Comparison of ENCODE assay signal across 8 cellular contexts in genomic region chr16:48622456-48623303, GRCh38. TPM values are rescaled to one million over a fixed set of nuclear protein-coding genes. Genes with fewer than 3 reads are reported as not detected.
DNase-seq lines count a peak whose midpoint lies in the region; ATAC-seq, FAIRE-seq and TF ChIP-seq lines count a peak whose summit lies in the region.

No MANE protein-coding gene starts in this region.

- H2AFZ ChIP-seq in Loucy (ENCODE audit: low read length), result peak overlapping the region; percentile 92

- FAIRE-seq in GM12891 (lab: Jason Lieb, UNC), result no peak

- 23% methylated on average over 25 of the region's 25 CpGs for WGBS in prostate gland

- H3F3A ChIP-seq in Loucy (ENCODE audit: low read depth), result no peaks in the 10 kb centered on the region

- H3K4me1 ChIP-seq in Loucy (ENCODE audit: insufficient read depth, low read length, poor library complexity, severe bottlenecking), result peaks cover 15% of the 10 kb centered on the region
- no peaks in the 10 kb centered on the region for H3K4me1 ChIP-seq in prostate gland (replicated peaks)

- ATAC-seq in GM18868 (IDR thresholded peaks at IDR 0.05; ENCODE audit: unreplicated experiment) (peak; percentile 11), GM19328 (IDR thresholded peaks at IDR 0.05; ENCODE audit: unreplicated experiment) (no peak)

- H3K27ac ChIP-seq in epithelial cell of prostate, result peak overlapping the region; percentile 51
- H3K27ac ChIP-seq in prostate gland, result peak overlapping the region; percentile 23 to 34

- no peak overlapping the region for H3K9ac ChIP-seq in Loucy (ENCODE audit: low read depth, low read length, poor library complexity, severe bottlenecking)

- H3K36me3 ChIP-seq in Loucy (ENCODE audit: insufficient read depth, low read length) (no peaks in the 10 kb centered on the region), prostate gland (no peaks in the 10 kb centered on the region)

- intact Hi-C loops in prostate gland (cut with DNase I), result loop anchor here (5.0 to 10.0 kb wide), 2 partner anchors 265 to 378 kb away; partner anchors contain the start of genes ABCC11 and LONP2

- TF ChIP-seq CTCF in Loucy (conservative IDR thresholded peaks at IDR 0.05; ENCODE audit: low read length) (no peak), prostate gland (IDR thresholded peaks at IDR 0.05) (no peak)

- H3K4me2 ChIP-seq in Loucy (ENCODE audit: low read depth, low read length, poor library complexity, severe bottlenecking), result peak overlapping the region; percentile 84

- H3K9me3 ChIP-seq in Loucy (ENCODE audit: insufficient read depth, low read depth, low read length) (no peaks in the 10 kb centered on the region), prostate gland (no peaks in the 10 kb centered on the region)

- no peaks in the 10 kb centered on the region for H3K9me2 ChIP-seq in Loucy (replicated peaks; ENCODE audit: low read depth, low read length)

- H3K27me3 ChIP-seq in Loucy (ENCODE audit: insufficient read depth, low read length, poor library complexity, severe bottlenecking) (no peaks in the 10 kb centered on the region), prostate gland (replicated peaks; ENCODE audit: insufficient read depth) (no peaks in the 10 kb centered on the region)

- no peaks in the 10 kb centered on the region for H4K20me1 ChIP-seq in Loucy (ENCODE audit: insufficient read depth, low read length, poor library complexity, severe bottlenecking)

- no peaks in the 10 kb centered on the region for H3K79me2 ChIP-seq in Loucy (ENCODE audit: insufficient read depth, low read length)

- TF ChIP-seq POLR2A in prostate gland (IDR thresholded peaks at IDR 0.05), result no peak
- no peak for TF ChIP-seq POLR2A in GM12891 (IDR thresholded peaks at IDR 0.05; ENCODE audit: low read depth, low read length)

- H3K4me3 ChIP-seq in Loucy (ENCODE audit: low read length, poor library complexity, severe bottlenecking) (peak overlapping the region; percentile 73), prostate gland (peak overlapping the region in 1 of 2 donors; percentile 33)

- DNase-seq in epithelial cell of prostate (ENCODE audit: low read depth, low spot score) (no peak), prostate gland (ENCODE audit: low spot score) (no peak), GM12891 (ENCODE audit: insufficient read length, low spot score) (no peak), Kasumi-1 (lab: John Stamatoyannopoulos, UW) (no peak), NCI-H1417 treated with DMSO at 0.1 percent for 48 hours (lab: John Stamatoyannopoulos, UW) (no peak)

TF ChIP-seq in GM12891, 5 proteins besides CTCF, POLR2A, EP300 and RAD21:
- TF ChIP-seq POU2F2 (IDR thresholded peaks at IDR 0.05; ENCODE audit: low read depth, low read length) (no peak), SPI1 (IDR thresholded peaks at IDR 0.05; ENCODE audit: low read depth, low read length) (no peak), TAF1 (IDR thresholded peaks at IDR 0.05; ENCODE audit: low read depth, low read length) (no peak)

RNA-seq across cellular contexts. Expression of gene N4BP1, which starts 12.7 kb away (rescaled TPM):
- 10 to 100 TPM; 26.1 to 26.3 TPM for total RNA-seq in prostate gland
- polyA plus RNA-seq in GM12891 (2012; ENCODE audit: low read depth, missing spikeins), result 17.1 TPM
